In the genomic region with DNA sequence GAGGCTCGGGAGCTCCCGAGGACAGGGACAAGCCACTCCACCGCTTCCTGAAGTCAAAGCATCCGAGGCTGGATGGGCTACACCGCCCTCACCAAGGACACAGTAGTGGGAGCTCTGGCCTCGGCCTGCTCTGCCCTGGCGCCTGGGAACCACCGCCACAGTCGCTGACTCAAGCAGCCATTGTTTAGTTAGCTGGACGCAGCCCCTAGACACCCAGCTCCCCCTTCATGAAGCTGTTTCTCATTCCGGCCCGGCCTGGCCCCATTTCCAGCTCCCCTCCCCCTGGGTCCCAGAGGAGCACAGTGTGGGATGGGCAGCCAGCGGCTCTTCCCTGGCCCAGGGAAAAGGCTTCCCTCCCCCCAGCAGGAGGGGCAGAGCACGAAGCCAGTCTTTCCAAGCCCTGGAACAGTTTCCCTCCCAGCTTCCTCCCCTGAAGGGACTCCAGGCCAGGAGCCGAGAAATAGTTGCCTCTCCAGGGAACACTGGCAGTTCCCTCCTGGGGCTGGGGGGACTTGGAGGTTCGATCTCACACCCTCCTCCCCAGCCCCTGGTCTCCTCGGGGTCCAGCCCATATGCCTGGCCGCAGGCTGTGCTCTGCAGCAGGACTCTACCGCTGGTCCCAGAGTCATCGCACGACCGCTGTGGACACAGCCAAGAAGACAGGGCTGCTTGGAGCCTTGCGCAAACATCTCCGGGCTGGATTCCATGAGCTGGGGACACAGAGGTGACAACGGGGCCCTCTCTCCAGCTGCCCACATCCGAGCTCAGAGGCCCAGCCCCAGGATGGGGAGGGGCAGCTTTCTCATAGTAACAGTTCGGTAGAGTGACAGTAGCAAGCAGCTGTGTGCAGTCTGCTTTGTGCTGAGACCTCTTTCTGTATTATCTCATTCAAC, we compare ENCODE assay signal across 9 cellular contexts. TPM values are rescaled to one million over a fixed set of nuclear protein-coding genes. Genes with fewer than 3 reads are reported as not detected.
DNase-seq lines count a peak whose midpoint lies in the region; ATAC-seq, FAIRE-seq and TF ChIP-seq lines count a peak whose summit lies in the region.
"Had no signal": no experiment of that assay in that cellular context is flagged by ENCODE, and none has a peak within 500 bp of the region (broad histone marks: within the 10 kb centered on the region; RNA-seq: fewer than 3 reads in every experiment).

No MANE protein-coding gene starts in this region.

- H3K9me3 Mint-ChIP-seq in chondrocyte (ENCODE audit: low read depth), result no peaks in the 10 kb centered on the region
- H3K9me3 Mint-ChIP-seq: activated naive CD4-positive, alpha-beta T cell treated with anti-CD3 and anti-CD28 coated beads, Interleukin-2, amount 50 U/mL, for 24 hours had no signal

- H3K4ac ChIP-seq in IMR-90 (ENCODE audit: low read depth, low read length), result peak overlapping the region; percentile 98

- H4K91ac ChIP-seq in IMR-90 (ENCODE audit: insufficient read depth, low read depth, low read length), result peak overlapping the region; percentile 95

- 7% methylated on average over 6 of the region's 27 CpGs; no CpG with 5 or more reads in 1 of the 2 experiments for WGBS in IMR-90 (ENCODE audit: extremely low coverage in 2 of 2, insufficient read length in 1 of 2), 2 experiments
- 46 to 68% (median 63%) methylated on average over 26 to 27 of the region's 27 CpGs for WGBS in small intestine, 3 donors

- peak overlapping the region; percentile 90 for H2BK5ac ChIP-seq in IMR-90 (ENCODE audit: low read depth, low read length, poor library complexity, severe bottlenecking)

- peak overlapping the region; percentile 97; the same call in 2 of the 3 replicates for H2BK15ac ChIP-seq in IMR-90 (ENCODE audit: low read depth, low read length)

- H2AFZ ChIP-seq in IMR-90 (replicated peaks; ENCODE audit: low read length, poor library complexity), result peak overlapping the region; percentile 82

- H3K14ac ChIP-seq in IMR-90 (replicated peaks; ENCODE audit: low read depth, low read length), result peak overlapping the region; percentile 95

- no peaks in the 10 kb centered on the region for H3K36me3 ChIP-seq in IMR-90 (ENCODE audit: control insufficient read depth, insufficient read depth, low read length)
- H3K36me3 ChIP-seq in small intestine (ENCODE audit: control insufficient read depth in 2 of 2, insufficient read depth in 2 of 2, low read length in 2 of 2), result no peaks in the 10 kb centered on the region

- H3K4me1 ChIP-seq in IMR-90 (ENCODE audit: control insufficient read depth, insufficient read depth, low read length), result peaks cover 55% of the 10 kb centered on the region
- peaks cover 0 to 4% of the 10 kb centered on the region in 2 donors for H3K4me1 ChIP-seq in small intestine (ENCODE audit: control insufficient read depth in 2 of 2, insufficient read depth in 1 of 2, low read depth in 1 of 2, low read length in 1 of 2)

- peak overlapping the region; percentile 56 for H3K9ac ChIP-seq in IMR-90 (ENCODE audit: low read depth, low read length)

- POLR2A ChIA-PET in IMR-90 (lab: Charles Lee; ENCODE audit: unreplicated experiment), result interaction anchor here (0.5 to 0.8 kb wide), 5 partner anchors 9 to 443 kb away, joined by 3 to 4 read pairs (median 3); a partner anchor contains a TSS

- H3K27me3 ChIP-seq in IMR-90 (ENCODE audit: control insufficient read depth, insufficient read depth, low read length), result no peaks in the 10 kb centered on the region
- no peaks in the 10 kb centered on the region for H3K27me3 ChIP-seq in small intestine (ENCODE audit: control insufficient read depth in 2 of 2, insufficient read depth in 2 of 2, low read length in 2 of 2)

- peaks cover 96% of the 10 kb centered on the region for H3K4me1 Mint-ChIP-seq in chondrocyte (ENCODE audit: low read depth)

- ATAC-seq in IMR-90 (ENCODE audit: low read depth), result peak; percentile 83

- no TSS peak for BruUV-seq in IMR-90 (replicated peaks; lab: Mats Ljungman, UMichigan)

- H3K36me3 Mint-ChIP-seq in chondrocyte (ENCODE audit: low read depth), result peaks cover 3% of the 10 kb centered on the region
- H3K36me3 Mint-ChIP-seq: activated naive CD4-positive, alpha-beta T cell treated with anti-CD3 and anti-CD28 coated beads, Interleukin-2, amount 50 U/mL, for 24 hours had no signal

- peak overlapping the region; percentile 98 for H2AK5ac ChIP-seq in IMR-90 (ENCODE audit: low read depth, low read length)

- in situ Hi-C loops in IMR-90 (cut with MboI; ENCODE audit: low sequenced_read_pairs), result no loop called here

- H3K27ac ChIP-seq in IMR-90 (ENCODE audit: insufficient read depth, low read length) (peak overlapping the region; percentile 87), small intestine (ENCODE audit: low read depth in 1 of 2, low read length in 1 of 2) (peak overlapping the region in 1 of 2 donors; percentile 72)

- H4K20me1 ChIP-seq in IMR-90 (ENCODE audit: insufficient read depth, low read length), result peaks cover 5% of the 10 kb centered on the region; the same call in 1 of the 2 replicates

- H3K9me1 ChIP-seq in IMR-90 (ENCODE audit: insufficient read depth, low read length), result peaks cover 29% of the 10 kb centered on the region

- peak overlapping the region; percentile 53 for H3K4me3 Mint-ChIP-seq in chondrocyte (ENCODE audit: unreplicated experiment)
- H3K4me3 Mint-ChIP-seq: activated naive CD4-positive, alpha-beta T cell treated with anti-CD3 and anti-CD28 coated beads, Interleukin-2, amount 50 U/mL, for 24 hours had no signal

- no peaks in the 10 kb centered on the region for H3K27me3 Mint-ChIP-seq in chondrocyte (ENCODE audit: low read depth)

- H3K79me1 ChIP-seq in IMR-90 (ENCODE audit: low read depth in 1 of 2, low read length in 2 of 2), result peaks cover 20 to 91% of the 10 kb centered on the region in 2 experiments; a peak in 3 of 4 replicates

- TF ChIP-seq POLR2A in IMR-90 (IDR thresholded peaks at IDR 0.05; ENCODE audit: low read depth, low read length), result no peak

- H3K23ac ChIP-seq in IMR-90 (ENCODE audit: low read depth, low read length), result peak overlapping the region; percentile 90

- peak overlapping the region; percentile 65 to 99 for H4K8ac ChIP-seq in IMR-90 (ENCODE audit: low read depth in 2 of 2, low read length in 2 of 2)

- DNase-seq in AG10803 (ENCODE audit: low read depth) (peak; percentile 97), IMR-90 (peak; percentile 96), chondrocyte (ENCODE audit: low spot score) (no peak), left kidney (ENCODE audit: low read depth, low spot score) (peak; percentile 92), superior temporal gyrus (ENCODE audit: extremely low spot score) (peak; percentile 88), small intestine (no peak), NCI-H2107 treated with DMSO at 0.1 percent for 48 hours (lab: John Stamatoyannopoulos, UW; ENCODE audit: unreplicated experiment) (no peak)
- no peak for DNase-seq in stimulated activated CD4-positive, alpha-beta T cell treated with anti-CD3 and anti-CD28 coated beads, Interleukin-4, amount 100 ng/mL, for 1 hour

- peak overlapping the region; percentile 86 for H3K56ac ChIP-seq in IMR-90 (ENCODE audit: extremely low read depth, insufficient read depth, low read length)

- peak overlapping the region; percentile 93 for H2BK120ac ChIP-seq in IMR-90 (ENCODE audit: low read depth, low read length)

- intact Hi-C loops in IMR-90 (cut with micrococcal nuclease), result loop anchor here (2.0 to 5.0 kb wide), 2 partner anchors 36 to 154 kb away; a partner anchor contains a TSS

- TF ChIP-seq RAD21 in IMR-90 (IDR thresholded peaks at IDR 0.05; ENCODE audit: low read length), result peak; percentile 39

- dilution Hi-C loops in IMR-90 (cut with HindIII; ENCODE audit: low sequenced_read_pairs, unreplicated experiment), result no loop called here

- H2BK20ac ChIP-seq in IMR-90 (ENCODE audit: low read depth, low read length), result peak overlapping the region; percentile 89

- peak overlapping the region; percentile 52 for H3K4me2 ChIP-seq in IMR-90 (ENCODE audit: low read depth, low read length)

- TF ChIP-seq CTCF in AG10803 (conservative IDR thresholded peaks at IDR 0.05; ENCODE audit: low read length) (peak; percentile 2; the same call in 1 of the 2 replicates), IMR-90 (conservative IDR thresholded peaks at IDR 0.05; ENCODE audit: low read depth, low read length) (no peak), chondrocyte (IDR thresholded peaks at IDR 0.05) (peak; percentile 26)

- no peaks in the 10 kb centered on the region for H3K9me3 ChIP-seq in IMR-90 (ENCODE audit: control insufficient read depth, insufficient read depth, low read length)
- H3K9me3 ChIP-seq in small intestine (ENCODE audit: control insufficient read depth, low read depth), result no peaks in the 10 kb centered on the region

- H4K5ac ChIP-seq in IMR-90 (ENCODE audit: low read depth, low read length), result peak overlapping the region; percentile 81

- CTCF ChIA-PET in IMR-90 (lab: Yijun Ruan, JAX), result interaction anchor here (0.9 to 4.2 kb wide), 3 partner anchors 10 to 106 kb away, joined by 3 to 25 read pairs (median 3); a partner anchor contains a TSS

- H3K4me3 ChIP-seq in AG10803 (ENCODE audit: low read length) (peak overlapping the region; percentile 45), IMR-90 (ENCODE audit: insufficient read depth, low read depth, low read length) (no peak overlapping the region), small intestine (ENCODE audit: low read depth in 1 of 2, low read length in 2 of 2) (no peak overlapping the region)

- H3K27ac Mint-ChIP-seq in chondrocyte (ENCODE audit: unreplicated experiment), result peak overlapping the region; percentile 99
- H3K27ac Mint-ChIP-seq: activated naive CD4-positive, alpha-beta T cell treated with anti-CD3 and anti-CD28 coated beads, Interleukin-2, amount 50 U/mL, for 24 hours had no signal

- peak overlapping the region; percentile 68 for H3K18ac ChIP-seq in IMR-90 (ENCODE audit: low read depth, low read length)

- H2AK9ac ChIP-seq in IMR-90 (replicated peaks; ENCODE audit: low read depth, low read length, poor library complexity), result peak overlapping the region; percentile 97

- FAIRE-seq in small intestine (lab: Jason Lieb, UNC), result no peak

TF ChIP-seq in IMR-90, 13 proteins besides CTCF, POLR2A, EP300 and RAD21 (continues in another document):
- TF ChIP-seq MAFK (IDR thresholded peaks at IDR 0.05; ENCODE audit: low read depth, low read length) (no peak), BHLHE40 (IDR thresholded peaks at IDR 0.05; ENCODE audit: low read depth, low read length) (0 out of 2 replicates have a peak, but pooled peaks have one; percentile 1), MXI1 (IDR thresholded peaks at IDR 0.05; ENCODE audit: borderline replicate concordance, low read depth, low read length) (no peak)

RNA-seq across cellular contexts. Expression of a gene that starts 10.0 kb away (rescaled TPM):
- total RNA-seq in IMR-90 (2012; rRNA removed), result 19.2 and 22.5 TPM in 2 replicates
- polyA plus RNA-seq in IMR-90 (2012; rRNA removed), result 64.5 and 67.1 TPM in 2 replicates
- 51.4 and 55.1 TPM in 2 replicates for polyA plus RNA-seq in IMR-90 (2012; cell fraction: cytosol; rRNA removed)
- 117 and 164 TPM in 2 replicates for polyA plus RNA-seq in IMR-90 (2012; cell fraction: nucleus; rRNA removed; ENCODE audit: low replicate concordance)
- total RNA-seq in chondrocyte, result 267 to 284 TPM (median 270 TPM) in 3 replicates
- 10 to 100 TPM in 1 of 3 donors, 1 to 10 TPM in 2; 3.4 to 54.7 (median 7.0) TPM for polyA plus RNA-seq in small intestine

RNA-seq across cellular contexts. Expression of a gene that starts 53.5 kb away (rescaled TPM):
- total RNA-seq in IMR-90 (2012; rRNA removed) (not detected in 2 replicates), chondrocyte (not detected in 3 replicates)
- polyA plus RNA-seq in IMR-90 (2012; rRNA removed) (not detected in 2 replicates), small intestine (not detected)
- polyA plus RNA-seq in IMR-90 (2012; cell fraction: cytosol; rRNA removed), result not detected in 2 replicates
- not detected in 2 replicates for polyA plus RNA-seq in IMR-90 (2012; cell fraction: nucleus; rRNA removed; ENCODE audit: low replicate concordance)

Comparison
In these comparisons a context has a peak if more than half of its experiments do, and no peak if none do; other contexts are left out.
1. DNase-seq: peak in AG10803 (single experiment), IMR-90 (single experiment), left kidney (single experiment) and superior temporal gyrus (single experiment); none in chondrocyte (single experiment), small intestine (single experiment), NCI-H2107 treated with DMSO at 0.1 percent for 48 hours (single experiment) and stimulated activated CD4-positive, alpha-beta T cell treated with anti-CD3 and anti-CD28 coated beads, Interleukin-4, amount 100 ng/mL, for 1 hour (single experiment).
2. RNA of a gene that starts 10.0 kb away (total RNA-seq): 267 to 284 TPM in chondrocyte; 19.2 to 22.5 TPM in IMR-90; every median in the first group is over 10 times any median in the second.